In the genomic region with DNA sequence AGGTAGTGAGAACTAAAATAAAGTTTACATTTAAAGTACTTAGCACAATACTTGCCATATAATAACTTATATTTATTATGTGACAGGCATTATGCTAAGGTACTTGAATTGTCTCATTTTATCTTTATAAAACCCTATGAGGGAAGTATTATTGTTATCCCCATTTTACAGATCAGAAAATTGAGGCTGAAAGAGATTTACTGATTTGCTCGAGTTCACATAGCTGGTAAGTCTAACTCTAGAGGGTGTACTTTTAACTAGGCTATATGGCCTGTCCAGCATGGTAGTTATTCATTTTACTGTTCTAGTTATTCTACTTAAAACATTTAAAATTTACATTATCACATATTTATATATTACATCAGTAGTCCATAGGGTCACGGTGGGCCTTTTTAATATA, we compare ENCODE assay signal across 33 cellular contexts.
"Had no signal": no experiment of that assay in that cellular context is flagged by ENCODE, and none has a peak within 500 bp of the region (broad histone marks: within the 10 kb centered on the region; RNA-seq: fewer than 3 reads in every experiment).

No MANE protein-coding gene starts in this region.

- H3K27me3 ChIP-seq: adrenal gland, ascending aorta, body of pancreas, brain microvascular endothelial cell, breast epithelium, cardiac muscle cell had no signal

- ATAC-seq: activated naive CD4-positive, alpha-beta T cell treated with anti-CD3 and anti-CD28 coated beads, Interleukin-2, amount 50 U/mL, for 72 hours; activated naive CD8-positive, alpha-beta T cell treated with anti-CD3 and anti-CD28 coated beads, Interleukin-2, amount 50 U/mL, for 24 hours; activated T-cell treated with anti-CD3 and anti-CD28 coated beads, Interleukin-2, amount 50 U/mL, for 4 hours; activated T-cell treated with anti-CD3 and anti-CD28 coated beads, Interleukin-2, amount 50 U/mL, for 72 hours; activated T-helper 17 cell treated with anti-CD3 and anti-CD28 coated beads, Interleukin-2, amount 50 U/mL, for 72 hours; body of pancreas had no signal

- DNase-seq: activated effector memory CD4-positive, alpha-beta T cell treated with anti-CD3 and anti-CD28 coated beads, Interleukin-2, amount 50 U/mL, for 16 hours; activated effector memory CD4-positive, alpha-beta T cell treated with Interleukin-2 at 50 U/mL for 16 hours; activated gamma-delta T cell; activated gamma-delta T cell treated with Interleukin-2 at 50 U/mL for 16 hours; activated naive CD4-positive, alpha-beta T cell; activated naive CD4-positive, alpha-beta T cell treated with anti-CD3 and anti-CD28 coated beads for 36 hours; activated naive CD4-positive, alpha-beta T cell treated with anti-CD3 and anti-CD28 coated beads, Interleukin-2, amount 10 ng/mL, durations not matched to agents 7 days and 5 days; activated naive CD4-positive, alpha-beta T cell treated with anti-CD3 and anti-CD28 coated beads, Interleukin-2, amount 50 U/mL, for 16 hours; activated naive CD4-positive, alpha-beta T cell treated with Interleukin-2 at 50 U/mL for 16 hours; activated naive CD8-positive, alpha-beta T cell treated with anti-CD3 and anti-CD28 coated beads for 36 hours; activated naive CD8-positive, alpha-beta T cell treated with anti-CD3 and anti-CD28 coated beads, Interleukin-2, amount 10 ng/mL, durations not matched to agents 7 days and 5 days; activated naive CD8-positive, alpha-beta T cell treated with anti-CD3 and anti-CD28 coated beads, Interleukin-2, amount 50 U/mL, for 24 hours; activated T-cell treated with anti-CD3 and anti-CD28 coated beads, Interleukin-2, amount 50 U/mL, for 24 hours; activated T-cell treated with anti-CD3 and anti-CD28 coated beads, Interleukin-2, amount 50 U/mL, for 4 hours; activated T-cell treated with anti-CD3 and anti-CD28 coated beads, Interleukin-2, amount 50 U/mL, for 48 hours; activated T-cell treated with anti-CD3 and anti-CD28 coated beads, Interleukin-2, amount 50 U/mL, for 72 hours; adrenal gland; amniotic stem cell; amygdala; anterior cingulate cortex; aorta; body of pancreas; brain microvascular endothelial cell; caudate nucleus; central memory CD4-positive, alpha-beta T cell; cerebellar nuclear complex had no signal

- FAIRE-seq: astrocyte, bronchial epithelial cell had no signal

- H3K4me3 ChIP-seq: adrenal gland, ascending aorta, body of pancreas, breast epithelium, cardiac muscle cell had no signal

- H3K27ac ChIP-seq: adrenal gland, ascending aorta, body of pancreas, brain microvascular endothelial cell, breast epithelium, cardiac muscle cell had no signal

- H3K4me1 ChIP-seq: adrenal gland, ascending aorta, body of pancreas, breast epithelium had no signal

- H3K9me3 ChIP-seq: adrenal gland, ascending aorta, body of pancreas, breast epithelium had no signal
